Comparison of ENCODE assay signal across 33 cellular contexts in the genomic region with DNA sequence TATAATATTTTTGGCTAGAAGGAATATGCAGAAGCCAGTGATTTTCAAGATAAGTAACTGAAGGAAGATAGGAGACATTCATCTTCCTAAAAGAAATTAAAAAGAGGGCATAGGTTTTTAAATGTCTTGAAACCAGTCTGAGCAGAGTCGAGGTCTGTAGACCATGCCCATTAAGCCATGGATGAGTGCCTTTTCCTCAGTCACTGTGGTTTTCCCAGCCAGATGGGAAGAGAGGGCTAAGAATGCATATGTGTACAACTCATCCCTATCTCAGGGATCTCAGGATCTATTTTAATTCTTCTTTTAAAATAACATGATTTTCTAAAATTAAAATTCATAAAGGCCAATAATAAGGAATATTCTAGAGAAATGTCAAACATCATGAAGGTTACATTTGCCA.
"Had no signal": no experiment of that assay in that cellular context is flagged by ENCODE, and none has a peak within 500 bp of the region (broad histone marks: within the 10 kb centered on the region; RNA-seq: fewer than 3 reads in every experiment).

No MANE protein-coding gene starts in this region.

- H3K27me3 Mint-ChIP-seq: activated CD4-positive, alpha-beta memory T cell treated with anti-CD3 and anti-CD28 coated beads for 36 hours; activated CD4-positive, alpha-beta T cell treated with anti-CD3 and anti-CD28 coated beads, Interleukin-2, amount 10 ng/mL, durations not matched to agents 24 days and 14 days; activated T-cell treated with anti-CD3 and anti-CD28 coated beads, Interleukin-2, amount 50 U/mL, for 24 hours; central memory CD8-positive, alpha-beta T cell; dendritic cell treated with granulocyte-macrophage colony-stimulating factor and Interleukin-4, amounts not matched to agents 40 ng/mL and 50 ng/mL, for 4 days; naive thymus-derived CD4-positive, alpha-beta T cell; stimulated activated memory B cell treated with anti-CD40 and anti-IgM and Interleukin-4, amounts not matched to agents 10 μg/mL and 1 μg/mL and 100 μg/mL, for 72 hours; stimulated activated naive CD8-positive, alpha-beta T cell treated with anti-CD3 and anti-CD28 coated beads, Interleukin-15, amount 100 ng/mL, for 72 hours; type B pancreatic cell had no signal

- H3K4me1 Mint-ChIP-seq: activated CD4-positive, alpha-beta T cell treated with anti-CD3 and anti-CD28 coated beads, Interleukin-2, amount 10 ng/mL, durations not matched to agents 24 days and 14 days; central memory CD8-positive, alpha-beta T cell; naive thymus-derived CD4-positive, alpha-beta T cell; stimulated activated memory B cell treated with anti-CD40 and anti-IgM and Interleukin-4, amounts not matched to agents 10 μg/mL and 1 μg/mL and 100 μg/mL, for 72 hours; stimulated activated naive CD8-positive, alpha-beta T cell treated with anti-CD3 and anti-CD28 coated beads, Interleukin-15, amount 100 ng/mL, for 72 hours had no signal

- H3K36me3 Mint-ChIP-seq: activated CD4-positive, alpha-beta memory T cell treated with anti-CD3 and anti-CD28 coated beads for 36 hours; naive thymus-derived CD4-positive, alpha-beta T cell; stimulated activated memory B cell treated with anti-CD40 and anti-IgM and Interleukin-4, amounts not matched to agents 10 μg/mL and 1 μg/mL and 100 μg/mL, for 72 hours; type B pancreatic cell had no signal

- H2AFZ ChIP-seq: parathyroid adenoma had no signal

- ATAC-seq: left colon; naive thymus-derived CD4-positive, alpha-beta T cell; psoas muscle; stimulated activated memory B cell treated with anti-CD40 and anti-IgM and Interleukin-4, amounts not matched to agents 10 μg/mL and 1 μg/mL and 100 μg/mL, for 72 hours; stimulated activated naive CD8-positive, alpha-beta T cell treated with anti-CD3 and anti-CD28 coated beads, Interleukin-15, amount 100 ng/mL, for 72 hours had no signal

- H3K4me3 Mint-ChIP-seq: activated CD4-positive, alpha-beta memory T cell treated with anti-CD3 and anti-CD28 coated beads for 36 hours; activated CD4-positive, alpha-beta T cell treated with anti-CD3 and anti-CD28 coated beads, Interleukin-2, amount 10 ng/mL, durations not matched to agents 24 days and 14 days; activated T-cell treated with anti-CD3 and anti-CD28 coated beads, Interleukin-2, amount 50 U/mL, for 24 hours; central memory CD8-positive, alpha-beta T cell; dendritic cell treated with granulocyte-macrophage colony-stimulating factor and Interleukin-4, amounts not matched to agents 40 ng/mL and 50 ng/mL, for 4 days; naive thymus-derived CD4-positive, alpha-beta T cell; neural crest cell; stimulated activated memory B cell treated with anti-CD40 and anti-IgM and Interleukin-4, amounts not matched to agents 10 μg/mL and 1 μg/mL and 100 μg/mL, for 72 hours; stimulated activated naive CD8-positive, alpha-beta T cell treated with anti-CD3 and anti-CD28 coated beads, Interleukin-15, amount 100 ng/mL, for 72 hours; type B pancreatic cell had no signal

- H3K27ac ChIP-seq: esophagus squamous epithelium, parathyroid adenoma, psoas muscle had no signal

- H3K9me3 Mint-ChIP-seq: activated CD4-positive, alpha-beta memory T cell treated with anti-CD3 and anti-CD28 coated beads for 36 hours; activated CD4-positive, alpha-beta T cell treated with anti-CD3 and anti-CD28 coated beads, Interleukin-2, amount 10 ng/mL, durations not matched to agents 24 days and 14 days; activated T-cell treated with anti-CD3 and anti-CD28 coated beads, Interleukin-2, amount 50 U/mL, for 24 hours; dendritic cell treated with granulocyte-macrophage colony-stimulating factor and Interleukin-4, amounts not matched to agents 40 ng/mL and 50 ng/mL, for 4 days; stimulated activated memory B cell treated with anti-CD40 and anti-IgM and Interleukin-4, amounts not matched to agents 10 μg/mL and 1 μg/mL and 100 μg/mL, for 72 hours had no signal

- H3K36me3 ChIP-seq: esophagus squamous epithelium, sigmoid colon had no signal

- FAIRE-seq: bronchial epithelial cell, frontal cortex, islet of Langerhans had no signal

- H3K4me3 ChIP-seq: esophagus squamous epithelium, psoas muscle, sigmoid colon, smooth muscle cell had no signal

- H3K27ac Mint-ChIP-seq: activated CD4-positive, alpha-beta memory T cell treated with anti-CD3 and anti-CD28 coated beads for 36 hours; activated CD4-positive, alpha-beta T cell treated with anti-CD3 and anti-CD28 coated beads, Interleukin-2, amount 10 ng/mL, durations not matched to agents 24 days and 14 days; activated T-cell treated with anti-CD3 and anti-CD28 coated beads, Interleukin-2, amount 50 U/mL, for 24 hours; dendritic cell treated with granulocyte-macrophage colony-stimulating factor and Interleukin-4, amounts not matched to agents 40 ng/mL and 50 ng/mL, for 4 days; naive thymus-derived CD4-positive, alpha-beta T cell; stimulated activated memory B cell treated with anti-CD40 and anti-IgM and Interleukin-4, amounts not matched to agents 10 μg/mL and 1 μg/mL and 100 μg/mL, for 72 hours; stimulated activated naive CD8-positive, alpha-beta T cell treated with anti-CD3 and anti-CD28 coated beads, Interleukin-15, amount 100 ng/mL, for 72 hours; type B pancreatic cell had no signal

- H3K4me1 ChIP-seq: esophagus squamous epithelium, parathyroid adenoma, psoas muscle had no signal

- H3K9ac ChIP-seq: parathyroid adenoma had no signal

- H3K27me3 ChIP-seq: esophagus squamous epithelium, sigmoid colon had no signal

- H3K9me3 ChIP-seq: esophagus squamous epithelium, psoas muscle, sigmoid colon had no signal

- DNase-seq: activated CD4-positive, alpha-beta memory T cell treated with anti-CD3 and anti-CD28 coated beads for 36 hours; activated CD4-positive, alpha-beta T cell treated with anti-CD3 and anti-CD28 coated beads, Interleukin-2, amount 10 ng/mL, durations not matched to agents 24 days and 14 days; activated CD4-positive, CD25-positive, alpha-beta regulatory T cell treated with anti-CD3 and anti-CD28 coated beads, Interleukin-2, amount 50 U/mL, for 72 hours; activated CD8-positive, alpha-beta memory T cell treated with anti-CD3 and anti-CD28 coated beads, Interleukin-2, amount 50 U/mL, for 48 hours; activated gamma-delta T cell; activated naive CD4-positive, alpha-beta T cell treated with anti-CD3 and anti-CD28 coated beads, Interleukin-2, amount 50 U/mL, for 16 hours; activated T-cell treated with anti-CD3 and anti-CD28 coated beads, Interleukin-2, amount 50 U/mL, for 24 hours; amniotic stem cell; effector CD4-positive, alpha-beta T cell; esophagus squamous epithelium; glutamatergic neuron; left colon; mammary epithelial cell; naive thymus-derived CD4-positive, alpha-beta T cell; nucleus accumbens; psoas muscle; sigmoid colon; stimulated activated CD4-positive, alpha-beta T cell treated with anti-CD3 and anti-CD28 coated beads, Interleukin-1b, Interleukin-23, amount 100 ng/mL, for 48 hours; stimulated activated CD4-positive, alpha-beta T cell treated with anti-CD3 and anti-CD28 coated beads, Interleukin-4, amount 100 ng/mL, for 4 hours; stimulated activated CD8-positive, alpha-beta memory T cell treated with anti-CD3 and anti-CD28 coated beads, Interleukin-4, amount 100 ng/mL, for 48 hours; stimulated activated naive CD8-positive, alpha-beta T cell treated with anti-CD3 and anti-CD28 coated beads, Interleukin-15, amount 100 ng/mL, for 72 hours; substantia nigra; T-helper 2 cell had no signal

- H3K4me2 ChIP-seq: smooth muscle cell had no signal
